In genomic region chr1:204152310-204153044, GRCh38 we compare ENCODE assay signal across 8 cellular contexts. TPM values are rescaled to one million over a fixed set of nuclear protein-coding genes. Genes with fewer than 3 reads are reported as not detected.
DNase-seq lines count a peak whose midpoint lies in the region; ATAC-seq and TF ChIP-seq lines count a peak whose summit lies in the region.

No MANE protein-coding gene starts in this region.

- no peaks in the 10 kb centered on the region for H3K36me3 ChIP-seq in mucosa of stomach (ENCODE audit: control insufficient read depth, insufficient read depth, low read length)

- no peak for TF ChIP-seq CTCF in dorsolateral prefrontal cortex (IDR thresholded peaks at IDR 0.05 in 54 of 56, conservative IDR thresholded peaks at IDR 0.05 in 2 of 56; ENCODE audit: low read depth in 1 of 56, partially characterized antibody in 56 of 56)

- ATAC-seq in GM21529 (IDR thresholded peaks at IDR 0.05; ENCODE audit: unreplicated experiment) (no peak), HG02840 (IDR thresholded peaks at IDR 0.05; ENCODE audit: low FRiP score, unreplicated experiment) (no peak)

- no peaks in the 10 kb centered on the region for H3K9me3 ChIP-seq in mucosa of stomach (ENCODE audit: control insufficient read depth, low read length)

- no peaks in the 10 kb centered on the region for H3K4me1 ChIP-seq in mucosa of stomach (ENCODE audit: control insufficient read depth, insufficient read depth, low read length)

- H3K27ac ChIP-seq in dorsolateral prefrontal cortex: peak overlapping the region in 14 of 59 donors; percentile 27 to 84 (median 62)

- H3K36me3 Mint-ChIP-seq in IgD-negative memory B cell: peaks cover 2% of the 10 kb centered on the region

- intact Hi-C loops in dorsolateral prefrontal cortex (cut with DNase I): no loop called here

- H3K27ac Mint-ChIP-seq in IgD-negative memory B cell: peak overlapping the region in 1 of 3 donors; percentile 52

- peak overlapping the region; percentile 70 to 89 (median 80) for H3K4me3 Mint-ChIP-seq in IgD-negative memory B cell

- H3K4me3 ChIP-seq in dorsolateral prefrontal cortex (peak overlapping the region; percentile 43 to 84 (median 73)), mucosa of stomach (ENCODE audit: low read length) (no peak overlapping the region)

- H3K27me3 ChIP-seq in dorsolateral prefrontal cortex (no peaks in the 10 kb centered on the region), mucosa of stomach (ENCODE audit: control insufficient read depth, insufficient read depth, low read length) (peaks cover 17% of the 10 kb centered on the region)

- peaks cover 26% of the 10 kb centered on the region for H3K27me3 Mint-ChIP-seq in IgD-negative memory B cell

- DNase-seq in 8988T: peak; percentile 18
- no peak for DNase-seq in dorsolateral prefrontal cortex
- DNase-seq in NCI-H82 (lab: John Stamatoyannopoulos, UW): no peak
- DNase-seq in NCI-H1417 (lab: John Stamatoyannopoulos, UW): no peak

- H3K9me3 Mint-ChIP-seq in IgD-negative memory B cell: no peaks in the 10 kb centered on the region

- peak overlapping the region; percentile 50 for H3K9ac ChIP-seq in mucosa of stomach (ENCODE audit: low read length)

- H3K4me1 Mint-ChIP-seq in IgD-negative memory B cell: peaks cover 0 to 4% (median 0%) of the 10 kb centered on the region in 3 donors

RNA-seq across cellular contexts. Expression of gene ETNK2, which starts 0.6 kb away (rescaled TPM):
- 1.5 TPM for polyA plus RNA-seq in IgD-negative memory B cell
- 10 to 100 TPM in 30 of 120 experiments, 1 to 10 TPM in 90; 3.3 to 17.5 (median 8.5) TPM for total RNA-seq in dorsolateral prefrontal cortex

RNA-seq across cellular contexts. Expression of gene REN, which starts 13.7 kb away (rescaled TPM):
- polyA plus RNA-seq in IgD-negative memory B cell: not detected
- total RNA-seq in dorsolateral prefrontal cortex: under 1 TPM in 3 of 120 experiments, not detected in 117; 0.32 to 0.69 (median 0.48) TPM

RNA-seq across cellular contexts. Expression of gene KISS1, which starts 43.8 kb away (rescaled TPM):
- polyA plus RNA-seq in IgD-negative memory B cell: not detected
- total RNA-seq in dorsolateral prefrontal cortex: 1 to 10 TPM in 6 of 120 experiments, under 1 TPM in 1, not detected in 113; 0.86 to 2.7 (median 1.6) TPM
